Comparison of ENCODE assay signal across 8 cellular contexts in genomic region chr16:14973785-14974322, GRCh38. TPM values are rescaled to one million over a fixed set of nuclear protein-coding genes. Genes with fewer than 3 reads are reported as not detected.
DNase-seq lines count a peak whose midpoint lies in the region; ATAC-seq and TF ChIP-seq lines count a peak whose summit lies in the region.
"Not testable (repeated sequence)": the region's sequence is repeated elsewhere in the genome, so short reads cannot be mapped to it uniquely, and the experiment has no call there.

No MANE protein-coding gene starts in this region.

- 61% methylated on average over 14 of the region's 14 CpGs for WGBS in smooth muscle cell (ENCODE audit: low lambda C conversion rate)

- H3F3A ChIP-seq in PC-9 (ENCODE audit: insufficient read depth, low read depth); smooth muscle cell (ENCODE audit: low read depth): not testable (repeated sequence)

- H3K9me3 ChIP-seq in PC-9 (ENCODE audit: insufficient read depth, low read depth); duodenal mucosa (ENCODE audit: control insufficient read depth in 1 of 2, low read length in 2 of 2); smooth muscle cell (replicated peaks; ENCODE audit: low read depth): not testable (repeated sequence)

- DNase-seq in AG10803 (ENCODE audit: low read depth); HFF-Myc (ENCODE audit: extremely low read depth, low read depth); activated T-helper 2 cell treated with anti-CD3 and anti-CD28 coated beads, Interferon-gamma antibody, Interleukin-2, Interleukin-4, amounts not matched to agents 10 μg/mL and 5 μg/mL and 100 μg/mL, durations not matched to agents 14 hours and 24 hours and 36 hours (ENCODE audit: low spot score); naive thymus-derived CD8-positive, alpha-beta T cell; smooth muscle cell (lab: John Stamatoyannopoulos, UW; ENCODE audit: unreplicated experiment): not testable (repeated sequence)
- DNase-seq in PC-9 = peak in 1 of 2 experiments; percentile 20

- not testable (repeated sequence) for H3K36me3 ChIP-seq in PC-9 (ENCODE audit: low read depth); duodenal mucosa (ENCODE audit: control insufficient read depth in 1 of 2, insufficient read depth in 2 of 2, low read length in 2 of 2); smooth muscle cell (ENCODE audit: low read depth)

- BruUV-seq in PC-9 (replicated peaks; lab: Mats Ljungman, UMichigan) = TSS peak; percentile 92

- not testable (repeated sequence) for H4K20me1 ChIP-seq in PC-9 (ENCODE audit: insufficient read depth)
- peaks cover 35% of the 10 kb centered on the region for H4K20me1 ChIP-seq in smooth muscle cell (ENCODE audit: low read depth)

- H3K27ac Mint-ChIP-seq in activated T-helper 2 cell treated with anti-CD3 and anti-CD28 coated beads, Interferon-gamma antibody, Interleukin-2, Interleukin-4, amounts not matched to agents 10 μg/mL and 5 μg/mL and 100 μg/mL, durations not matched to agents 14 hours and 24 hours and 36 hours = not testable (repeated sequence)
- peak overlapping the region in 7 of 10 donors; percentile 2 to 96 (median 71) for H3K27ac Mint-ChIP-seq in naive thymus-derived CD8-positive, alpha-beta T cell

- 0 out of 2 replicates have a peak, but pooled peaks cover 14% of the 10 kb centered on the region for H3K4me1 ChIP-seq in PC-9 (replicated peaks; ENCODE audit: insufficient read depth)
- H3K4me1 ChIP-seq in duodenal mucosa (ENCODE audit: control insufficient read depth in 1 of 2, insufficient read depth in 2 of 2, low read length in 2 of 2) = peaks cover 7 to 20% of the 10 kb centered on the region in 2 donors
- not testable (repeated sequence) for H3K4me1 ChIP-seq in smooth muscle cell (ENCODE audit: low read depth)

- H3K9ac ChIP-seq in duodenal mucosa (ENCODE audit: low read depth in 1 of 2, low read length in 2 of 2) = peak overlapping the region; percentile 39 to 65
- H3K9ac ChIP-seq in smooth muscle cell (ENCODE audit: low read depth) = peak overlapping the region; percentile 98

- H3K27me3 Mint-ChIP-seq in activated T-helper 2 cell treated with anti-CD3 and anti-CD28 coated beads, Interferon-gamma antibody, Interleukin-2, Interleukin-4, amounts not matched to agents 10 μg/mL and 5 μg/mL and 100 μg/mL, durations not matched to agents 14 hours and 24 hours and 36 hours (ENCODE audit: low read depth); naive thymus-derived CD8-positive, alpha-beta T cell: not testable (repeated sequence)

- intact Hi-C loops in PC-9 (cut with micrococcal nuclease; ENCODE audit: unreplicated experiment); activated T-helper 2 cell treated with anti-CD3 and anti-CD28 coated beads, Interferon-gamma antibody, Interleukin-2, Interleukin-4, amounts not matched to agents 10 μg/mL and 5 μg/mL and 100 μg/mL, durations not matched to agents 14 hours and 24 hours and 36 hours (cut with micrococcal nuclease): not testable (repeated sequence)

- H3K4me1 Mint-ChIP-seq in activated T-helper 2 cell treated with anti-CD3 and anti-CD28 coated beads, Interferon-gamma antibody, Interleukin-2, Interleukin-4, amounts not matched to agents 10 μg/mL and 5 μg/mL and 100 μg/mL, durations not matched to agents 14 hours and 24 hours and 36 hours (ENCODE audit: low read depth) = peaks cover 11% of the 10 kb centered on the region
- H3K4me1 Mint-ChIP-seq in naive thymus-derived CD8-positive, alpha-beta T cell = peaks cover 10 to 28% (median 21%) of the 10 kb centered on the region in 4 donors

- CTCF ChIA-PET in PC-9 (lab: Charles Lee) = not testable (repeated sequence)

- H3K79me2 ChIP-seq in PC-9 (ENCODE audit: low read depth) (peaks cover 36% of the 10 kb centered on the region), smooth muscle cell (ENCODE audit: low read depth) (peaks cover 41% of the 10 kb centered on the region)

- not testable (repeated sequence) for ATAC-seq in naive thymus-derived CD8-positive, alpha-beta T cell

- not testable (repeated sequence) for H2AFZ ChIP-seq in PC-9; smooth muscle cell (ENCODE audit: low read depth)

- not testable (repeated sequence) for H3K27me3 ChIP-seq in PC-9 (ENCODE audit: insufficient read depth, low read depth); duodenal mucosa (ENCODE audit: control insufficient read depth in 1 of 2, insufficient read depth in 2 of 2, low read length in 2 of 2); smooth muscle cell (ENCODE audit: low read depth)

- H3K4me2 ChIP-seq in PC-9 = peak overlapping the region; percentile 84
- peak overlapping the region; percentile 86 for H3K4me2 ChIP-seq in smooth muscle cell

- TF ChIP-seq CTCF in AG10803 (conservative IDR thresholded peaks at IDR 0.05; ENCODE audit: low read length); HFF-Myc (IDR thresholded peaks at IDR 0.05; ENCODE audit: low read depth, low read length, missing control alignments); PC-9 (conservative IDR thresholded peaks at IDR 0.05); smooth muscle cell (IDR thresholded peaks at IDR 0.05; ENCODE audit: borderline replicate concordance, insufficient read depth, poor library complexity, severe bottlenecking): not testable (repeated sequence)

- not testable (repeated sequence) for H3K27ac ChIP-seq in PC-9; duodenal mucosa (ENCODE audit: low read depth, low read length); smooth muscle cell (ENCODE audit: low read depth)

- H3K4me3 ChIP-seq in AG10803 (ENCODE audit: low read length) (peak overlapping the region; percentile 77; the same call in 1 of the 2 replicates), HFF-Myc (replicated peaks; ENCODE audit: low read depth, low read length) (peak overlapping the region; percentile 85), PC-9 (peak overlapping the region; percentile 92; the same call in 1 of the 2 replicates), duodenal mucosa (ENCODE audit: low read depth in 1 of 2, low read length in 2 of 2) (peak overlapping the region in 1 of 2 donors; percentile 95), iPS-11a (ENCODE audit: low read depth, low read length) (peak overlapping the region; percentile 82), smooth muscle cell (peak overlapping the region; percentile 80)

- H3K9me3 Mint-ChIP-seq in activated T-helper 2 cell treated with anti-CD3 and anti-CD28 coated beads, Interferon-gamma antibody, Interleukin-2, Interleukin-4, amounts not matched to agents 10 μg/mL and 5 μg/mL and 100 μg/mL, durations not matched to agents 14 hours and 24 hours and 36 hours; naive thymus-derived CD8-positive, alpha-beta T cell: not testable (repeated sequence)

- H3K4me3 Mint-ChIP-seq in activated T-helper 2 cell treated with anti-CD3 and anti-CD28 coated beads, Interferon-gamma antibody, Interleukin-2, Interleukin-4, amounts not matched to agents 10 μg/mL and 5 μg/mL and 100 μg/mL, durations not matched to agents 14 hours and 24 hours and 36 hours (ENCODE audit: low read depth) = peak overlapping the region; percentile 30
- H3K4me3 Mint-ChIP-seq in naive thymus-derived CD8-positive, alpha-beta T cell = peak overlapping the region in 9 of 10 donors; percentile 33 to 94 (median 59)

- not testable (repeated sequence) for H3K9me2 ChIP-seq in PC-9 (ENCODE audit: insufficient read depth)

- POLR2A ChIA-PET in PC-9 (lab: Charles Lee; ENCODE audit: unreplicated experiment); naive thymus-derived CD8-positive, alpha-beta T cell (lab: Charles Lee): not testable (repeated sequence)

- H3K36me3 Mint-ChIP-seq in activated T-helper 2 cell treated with anti-CD3 and anti-CD28 coated beads, Interferon-gamma antibody, Interleukin-2, Interleukin-4, amounts not matched to agents 10 μg/mL and 5 μg/mL and 100 μg/mL, durations not matched to agents 14 hours and 24 hours and 36 hours (ENCODE audit: low read depth); naive thymus-derived CD8-positive, alpha-beta T cell: not testable (repeated sequence)

RNA-seq across cellular contexts. Expression of gene PDXDC1, which starts 1.0 kb away (rescaled TPM):
- total RNA-seq in PC-9 (2021) (93.5 and 120 TPM in 2 replicates), smooth muscle cell (102 and 124 TPM in 2 replicates)
- total RNA-seq in activated T-helper 2 cell treated with anti-CD3 and anti-CD28 coated beads, Interferon-gamma antibody, Interleukin-2, Interleukin-4, amounts not matched to agents 10 μg/mL and 5 μg/mL and 100 μg/mL, durations not matched to agents 14 hours and 24 hours and 36 hours = 55.2 and 56.5 TPM in 2 replicates
- 10 to 100 TPM; 76.1 to 77.8 TPM for total RNA-seq in naive thymus-derived CD8-positive, alpha-beta T cell
- 10 to 100 TPM; 25.0 to 35.7 (median 28.2) TPM for polyA plus RNA-seq in naive thymus-derived CD8-positive, alpha-beta T cell
- polyA plus RNA-seq in smooth muscle cell = 113 and 114 TPM in 2 replicates

RNA-seq across cellular contexts. Expression of gene NPIPA1, which starts 36.6 kb away (rescaled TPM):
- 84.5 and 109 TPM in 2 replicates for total RNA-seq in PC-9 (2021)
- 97.9 and 108 TPM in 2 replicates for total RNA-seq in activated T-helper 2 cell treated with anti-CD3 and anti-CD28 coated beads, Interferon-gamma antibody, Interleukin-2, Interleukin-4, amounts not matched to agents 10 μg/mL and 5 μg/mL and 100 μg/mL, durations not matched to agents 14 hours and 24 hours and 36 hours
- 100 to 1,000 TPM; 164 to 180 TPM for total RNA-seq in naive thymus-derived CD8-positive, alpha-beta T cell
- 1 to 10 TPM in 1 of 3 donors, under 1 TPM in 2; 0.52 to 6.2 (median 0.54) TPM for polyA plus RNA-seq in naive thymus-derived CD8-positive, alpha-beta T cell
- 34.6 and 39.5 TPM in 2 replicates for total RNA-seq in smooth muscle cell
- 34.8 and 38.0 TPM in 2 replicates for polyA plus RNA-seq in smooth muscle cell
